ENCODE assay signal across 1 cellular context in genomic region chr16:88078111-88078775, GRCh38.
TF ChIP-seq lines count a peak whose summit lies in the region.

No MANE protein-coding gene starts in this region.

TF ChIP-seq in HepG2, 621 proteins besides CTCF, POLR2A, EP300 and RAD21 (continued from another document):
- no peak for TF ChIP-seq THAP8 (CRISPR knock-in tag; IDR thresholded peaks at IDR 0.05; ENCODE audit: borderline replicate concordance)
